In the genomic region with DNA sequence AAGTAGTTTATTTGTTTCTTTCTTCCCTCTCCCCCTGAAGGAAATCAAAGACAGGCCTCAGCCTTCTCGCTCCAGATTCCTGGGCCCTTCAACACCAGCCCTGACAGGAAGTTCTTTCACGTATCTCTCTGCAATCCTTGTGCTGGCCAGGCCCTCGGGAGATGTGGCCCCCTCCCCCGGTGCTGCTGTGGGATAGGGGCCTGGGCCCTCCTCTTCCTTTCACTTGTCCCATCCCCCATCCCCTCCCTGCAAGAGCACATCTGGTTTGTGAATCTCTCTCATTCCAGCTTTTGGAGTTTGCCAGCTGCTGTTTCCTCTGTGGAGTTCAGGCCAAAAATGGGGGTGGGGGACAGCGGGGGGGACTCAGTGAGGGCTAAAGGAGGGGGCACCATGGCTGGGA, we compare ENCODE assay signal across 11 cellular contexts. TPM values are rescaled to one million over a fixed set of nuclear protein-coding genes. Genes with fewer than 3 reads are reported as not detected.
DNase-seq lines count a peak whose midpoint lies in the region; ATAC-seq, FAIRE-seq and TF ChIP-seq lines count a peak whose summit lies in the region.
"Had no signal": no experiment of that assay in that cellular context is flagged by ENCODE, and none has a peak within 500 bp of the region (broad histone marks: within the 10 kb centered on the region; RNA-seq: fewer than 3 reads in every experiment).

No MANE protein-coding gene starts in this region.

- POLR2A ChIA-PET in HepG2 (lab: Yijun Ruan, JAX) = interaction anchor here (4.3 to 16.0 kb wide), 3 partner anchors 7 to 24 kb away, joined by 19 to 827 read pairs (median 157); partner anchors contain the start of genes LRP1, LRP1-AS and STAT6

- FAIRE-seq in HepG2 (lab: Jason Lieb, UNC) = no peak

- peaks cover 65% of the 10 kb centered on the region for H3K79me2 ChIP-seq in HepG2 (ENCODE audit: insufficient read depth, low read length)

- in situ Hi-C loops in HepG2 (cut with HindIII; ENCODE audit: extremely low pct_ligation_motif_present, low pct_unique_long_range_greater_than_20kb) = no loop called here

- TF ChIP-seq RAD21 in HepG2 (CRISPR knock-in tag; IDR thresholded peaks at IDR 0.05) = no peak

- DNase-seq in HFFc6 = no peak
- DNase-seq in dorsolateral prefrontal cortex = no peak
- DNase-seq in HepG2 (ENCODE audit: low spot score) = no peak
- DNase-seq in SKM-1 treated with dmso at 0.1 percent for 144 hours (lab: John Stamatoyannopoulos, UW; ENCODE audit: unreplicated experiment) = no peak
- no peak for DNase-seq in NCI-H345 treated with DMSO at 0.1 percent for 48 hours (lab: John Stamatoyannopoulos, UW; ENCODE audit: unreplicated experiment)

- peak overlapping the region; percentile 84 for H3K27ac Mint-ChIP-seq in HFFc6
- H3K27ac Mint-ChIP-seq: activated T-helper 2 cell treated with anti-CD3 and anti-CD28 coated beads, Interferon-gamma antibody, Interleukin-2, Interleukin-4, amounts not matched to agents 10 μg/mL and 5 μg/mL and 100 μg/mL, durations not matched to agents 14 hours and 24 hours and 36 hours had no signal

- H3K27me3 ChIP-seq in dorsolateral prefrontal cortex = no peaks in the 10 kb centered on the region
- H3K27me3 ChIP-seq in HepG2 (ENCODE audit: control insufficient read depth in 1 of 2, insufficient read depth in 2 of 2, low read length in 2 of 2) = no peaks in the 10 kb centered on the region
- no peaks in the 10 kb centered on the region for H3K27me3 ChIP-seq in stomach smooth muscle (ENCODE audit: control insufficient read depth in 1 of 2, insufficient read depth in 2 of 2, low read length in 2 of 2)

- H3K4me1 Mint-ChIP-seq in HFFc6 (ENCODE audit: low read depth) = peaks cover 98% of the 10 kb centered on the region

- no peak for TF ChIP-seq POLR2A in HepG2 (IDR thresholded peaks at IDR 0.05; ENCODE audit: insufficient read depth in 1 of 2, low read depth in 2 of 2, low read length in 2 of 2)

- 77% methylated on average over 5 of the region's 5 CpGs for WGBS in HepG2 (ENCODE audit: low lambda C conversion rate)

- BruUV-seq in HepG2 (replicated peaks; lab: Mats Ljungman, UMichigan) = no TSS peak

- H4K20me1 ChIP-seq in HepG2 (ENCODE audit: insufficient read depth, low read length) = peaks cover 31% of the 10 kb centered on the region

- H3K4me1 ChIP-seq in HepG2 (ENCODE audit: insufficient read depth, low read length) (peaks cover 100% of the 10 kb centered on the region), stomach smooth muscle (ENCODE audit: control insufficient read depth, insufficient read depth, low read length) (peaks cover 50% of the 10 kb centered on the region)

- CTCF ChIA-PET in HepG2 (lab: Yijun Ruan, JAX; ENCODE audit: low intra/inter-chr PET ratio, low total read pairs) = no interaction called here

- H3K9me3 ChIP-seq in HepG2 (ENCODE audit: low read length) (no peaks in the 10 kb centered on the region), stomach smooth muscle (ENCODE audit: control insufficient read depth in 2 of 2, low read length in 2 of 2) (no peaks in the 10 kb centered on the region)

- TF ChIP-seq CTCF in HFFc6 (IDR thresholded peaks at IDR 0.05) = no peak
- TF ChIP-seq CTCF in dorsolateral prefrontal cortex (IDR thresholded peaks at IDR 0.05 in 54 of 56, conservative IDR thresholded peaks at IDR 0.05 in 2 of 56; ENCODE audit: low read depth in 1 of 56, partially characterized antibody in 56 of 56) = no peak
- no peak for TF ChIP-seq CTCF in HepG2 (CRISPR knock-in tag; IDR thresholded peaks at IDR 0.05)

- H3K4me3 Mint-ChIP-seq in HFFc6 = peak overlapping the region; percentile 96

- ATAC-seq in HepG2 = no peak
- no peak for ATAC-seq in HG03342 (IDR thresholded peaks at IDR 0.05; ENCODE audit: unreplicated experiment)
- ATAC-seq in HG03175 (IDR thresholded peaks at IDR 0.05; ENCODE audit: unreplicated experiment) = no peak

- H3K27ac ChIP-seq in dorsolateral prefrontal cortex (peak overlapping the region in 56 of 59 donors; percentile 1 to 98 (median 84)), HepG2 (ENCODE audit: extremely low read length, insufficient read depth, low read length) (peak overlapping the region; percentile 42), stomach smooth muscle (ENCODE audit: low read length) (peak overlapping the region; percentile 53)
- H3K27ac ChIP-seq: epithelial cell of prostate had no signal

- H3K9ac ChIP-seq in HepG2 (ENCODE audit: insufficient read depth, low read depth, low read length) (no peak overlapping the region), stomach smooth muscle (ENCODE audit: low read length in 2 of 2) (peak overlapping the region; percentile 29 to 31)

- H3K4me2 ChIP-seq in HepG2 (ENCODE audit: low read depth, low read length) = 0 out of 2 replicates have a peak overlapping the region, but pooled peaks have one; percentile 0

- no peaks in the 10 kb centered on the region for H3K9me3 Mint-ChIP-seq in HFFc6
- H3K9me3 Mint-ChIP-seq: activated T-helper 2 cell treated with anti-CD3 and anti-CD28 coated beads, Interferon-gamma antibody, Interleukin-2, Interleukin-4, amounts not matched to agents 10 μg/mL and 5 μg/mL and 100 μg/mL, durations not matched to agents 14 hours and 24 hours and 36 hours had no signal

- H2AFZ ChIP-seq in HepG2 (ENCODE audit: low read length) = no peak overlapping the region

- peak overlapping the region in 25 of 59 donors; percentile 2 to 49 (median 27) for H3K4me3 ChIP-seq in dorsolateral prefrontal cortex
- no peak overlapping the region for H3K4me3 ChIP-seq in HepG2 (replicated peaks in 1 of 3; ENCODE audit: insufficient read depth in 1 of 3, low read depth in 2 of 3, low read length in 3 of 3)
- no peak overlapping the region for H3K4me3 ChIP-seq in stomach smooth muscle (ENCODE audit: low read length in 2 of 2)

- intact Hi-C loops in dorsolateral prefrontal cortex (cut with DNase I) = no loop called here
- intact Hi-C loops in HepG2 (cut with micrococcal nuclease; ENCODE audit: unreplicated experiment) = no loop called here

- H3K36me3 Mint-ChIP-seq in HFFc6 (ENCODE audit: low read depth) = peaks cover 28% of the 10 kb centered on the region

- TF ChIP-seq EP300 in HepG2 (IDR thresholded peaks at IDR 0.05; ENCODE audit: low read depth in 2 of 2, low read length in 2 of 2) = no peak
- no peak for TF ChIP-seq EP300 in HepG2 (CRISPR knock-in tag; IDR thresholded peaks at IDR 0.05; ENCODE audit: borderline replicate concordance)

- H3K36me3 ChIP-seq in HepG2 (replicated peaks in 1 of 2; ENCODE audit: control insufficient read depth in 1 of 2, insufficient read depth in 2 of 2, low read length in 2 of 2) (peaks cover 10 to 24% of the 10 kb centered on the region in 2 experiments; a peak in 4 of 5 replicates), stomach smooth muscle (ENCODE audit: control insufficient read depth in 2 of 2, insufficient read depth in 2 of 2, low read length in 2 of 2) (peaks cover 10 to 17% of the 10 kb centered on the region in 2 donors)

- H3K27me3 Mint-ChIP-seq in HFFc6 (ENCODE audit: insufficient read depth) = peaks cover 7% of the 10 kb centered on the region

RNA-seq across cellular contexts. Expression of gene LRP1, which starts 7.2 kb away (rescaled TPM):
- total RNA-seq in HFFc6 (2021; fragmentation: NEBNext Ultra II Directional; extraction: Animal tissue kit (Norgen Biotek cat#: 25700)) = 100 to 1,000 TPM; 187 to 332 (median 201) TPM
- total RNA-seq in dorsolateral prefrontal cortex = 100 to 1,000 TPM; 152 to 428 (median 234) TPM
- total RNA-seq in HepG2 (2016; rRNA removed; fragmentation: Illumina TruSeq; extraction: Trizol) = 14.7 and 16.5 TPM in 2 replicates
- 7.0 and 7.1 TPM in 2 replicates for total RNA-seq in HepG2 (2016; cell fraction: cytosol; rRNA removed; fragmentation: Illumina TruSeq; extraction: Trizol; ENCODE audit: low read depth)
- 12.6 and 13.0 TPM in 2 replicates for total RNA-seq in HepG2 (2016; cell fraction: insoluble cytoplasmic fraction; rRNA removed; fragmentation: Illumina TruSeq; extraction: Trizol)
- total RNA-seq in HepG2 (2016; cell fraction: membrane; rRNA removed; fragmentation: Illumina TruSeq; extraction: Trizol) = 9.7 and 10.2 TPM in 2 replicates
- total RNA-seq in HepG2 (2016; cell fraction: nucleus; rRNA removed; fragmentation: Illumina TruSeq; extraction: Trizol) = 47.7 and 58.7 TPM in 2 replicates
- polyA plus RNA-seq in HepG2 (2011; rRNA removed) = 30.8 and 33.6 TPM in 2 replicates
- 30.4 and 39.0 TPM in 2 replicates for polyA plus RNA-seq in HepG2 (2011; cell fraction: cytosol; rRNA removed)
- polyA plus RNA-seq in HepG2 (2011; cell fraction: nucleus; rRNA removed) = 188 and 243 TPM in 2 replicates
- polyA plus RNA-seq in HepG2 (2012) = 92.4 and 98.3 TPM in 2 replicates
- 2.5 TPM in 2 replicates for polyA plus RNA-seq in HepG2 (2016; cell fraction: cytosol; fragmentation: Illumina TruSeq; extraction: Trizol; ENCODE audit: low read depth)
- polyA plus RNA-seq in HepG2 (2016; cell fraction: insoluble cytoplasmic fraction; fragmentation: Illumina TruSeq; extraction: Trizol; ENCODE audit: low read depth) = 11.6 and 18.1 TPM in 2 replicates
- polyA plus RNA-seq in HepG2 (2016; cell fraction: membrane; fragmentation: Illumina TruSeq; extraction: Trizol; ENCODE audit: low read depth) = 4.9 TPM in 2 replicates
- 95.2 and 99.3 TPM in 2 replicates for polyA plus RNA-seq in HepG2 (2016; cell fraction: nucleus; fragmentation: Illumina TruSeq; extraction: Trizol; ENCODE audit: insufficient read depth, low read depth)
- 6.6 and 218 TPM in 2 replicates for polyA minus RNA-seq in HepG2 (2011; rRNA and poly(A)+ RNA removed; ENCODE audit: low replicate concordance)
- polyA minus RNA-seq in HepG2 (2011; cell fraction: cytosol; rRNA and poly(A)+ RNA removed) = 92.2 and 104 TPM in 2 replicates
- 85.0 and 102 TPM in 2 replicates for polyA minus RNA-seq in HepG2 (2011; cell fraction: nucleus; rRNA and poly(A)+ RNA removed)

RNA-seq across cellular contexts. Expression of gene LRP1-AS, which starts 11.9 kb away (rescaled TPM):
- total RNA-seq in HFFc6 (2021; fragmentation: NEBNext Ultra II Directional; extraction: Animal tissue kit (Norgen Biotek cat#: 25700)) = not detected
- total RNA-seq in dorsolateral prefrontal cortex (under 1 TPM in 2 of 120 experiments, not detected in 118; 0.76 to 0.81 TPM), HepG2 (2016; rRNA removed; fragmentation: Illumina TruSeq; extraction: Trizol) (not detected in 2 replicates)
- total RNA-seq in HepG2 (2016; cell fraction: cytosol; rRNA removed; fragmentation: Illumina TruSeq; extraction: Trizol; ENCODE audit: low read depth) = not detected in 2 replicates
- total RNA-seq in HepG2 (2016; cell fraction: insoluble cytoplasmic fraction; rRNA removed; fragmentation: Illumina TruSeq; extraction: Trizol) = not detected in 2 replicates
- not detected in 2 replicates for total RNA-seq in HepG2 (2016; cell fraction: membrane; rRNA removed; fragmentation: Illumina TruSeq; extraction: Trizol)
- total RNA-seq in HepG2 (2016; cell fraction: nucleus; rRNA removed; fragmentation: Illumina TruSeq; extraction: Trizol) = not detected in 2 replicates
- 0.20 TPM in 1 of 2 replicates, not detected in the other for polyA plus RNA-seq in HepG2 (2011; rRNA removed)
- not detected in 2 replicates for polyA plus RNA-seq in HepG2 (2011; cell fraction: cytosol; rRNA removed)
- polyA plus RNA-seq in HepG2 (2011; cell fraction: nucleus; rRNA removed) = not detected in 2 replicates
- polyA plus RNA-seq in HepG2 (2012) = not detected in 2 replicates
- not detected in 2 replicates for polyA plus RNA-seq in HepG2 (2016; cell fraction: cytosol; fragmentation: Illumina TruSeq; extraction: Trizol; ENCODE audit: low read depth)
- polyA plus RNA-seq in HepG2 (2016; cell fraction: insoluble cytoplasmic fraction; fragmentation: Illumina TruSeq; extraction: Trizol; ENCODE audit: low read depth) = not detected in 2 replicates
- not detected in 2 replicates for polyA plus RNA-seq in HepG2 (2016; cell fraction: membrane; fragmentation: Illumina TruSeq; extraction: Trizol; ENCODE audit: low read depth)
- not detected in 2 replicates for polyA plus RNA-seq in HepG2 (2016; cell fraction: nucleus; fragmentation: Illumina TruSeq; extraction: Trizol; ENCODE audit: insufficient read depth, low read depth)
- not detected in 2 replicates for polyA minus RNA-seq in HepG2 (2011; rRNA and poly(A)+ RNA removed; ENCODE audit: low replicate concordance)
- polyA minus RNA-seq in HepG2 (2011; cell fraction: cytosol; rRNA and poly(A)+ RNA removed) = not detected in 2 replicates
- not detected in 2 replicates for polyA minus RNA-seq in HepG2 (2011; cell fraction: nucleus; rRNA and poly(A)+ RNA removed)
- total RNA-seq: activated T-helper 2 cell treated with anti-CD3 and anti-CD28 coated beads, Interferon-gamma antibody, Interleukin-2, Interleukin-4, amounts not matched to agents 10 μg/mL and 5 μg/mL and 100 μg/mL, durations not matched to agents 14 hours and 24 hours and 36 hours; T-helper 1 cell treated with Interleukin-12 subunit alpha and Interleukin-12 subunit beta and Interleukin-4 antibody, amounts not matched to agents 30 ng/mL and 1 ng/mL, for 36 hours had no signal

RNA-seq across cellular contexts. Expression of gene STAT6, which starts 24.3 kb away (rescaled TPM):
- 100 to 1,000 TPM in 1 of 6 experiments, 10 to 100 TPM in 5; 83.7 to 102 (median 93.5) TPM for total RNA-seq in HFFc6 (2021; fragmentation: NEBNext Ultra II Directional; extraction: Animal tissue kit (Norgen Biotek cat#: 25700))
- total RNA-seq in dorsolateral prefrontal cortex = 10 to 100 TPM; 30.1 to 85.6 (median 49.8) TPM
- total RNA-seq in HepG2 (2016; rRNA removed; fragmentation: Illumina TruSeq; extraction: Trizol) = 19.4 and 28.0 TPM in 2 replicates
- 6.8 and 8.2 TPM in 2 replicates for total RNA-seq in HepG2 (2016; cell fraction: cytosol; rRNA removed; fragmentation: Illumina TruSeq; extraction: Trizol; ENCODE audit: low read depth)
- 16.5 and 28.8 TPM in 2 replicates for total RNA-seq in HepG2 (2016; cell fraction: insoluble cytoplasmic fraction; rRNA removed; fragmentation: Illumina TruSeq; extraction: Trizol)
- 12.1 and 12.8 TPM in 2 replicates for total RNA-seq in HepG2 (2016; cell fraction: membrane; rRNA removed; fragmentation: Illumina TruSeq; extraction: Trizol)
- 25.5 and 33.3 TPM in 2 replicates for total RNA-seq in HepG2 (2016; cell fraction: nucleus; rRNA removed; fragmentation: Illumina TruSeq; extraction: Trizol)
- polyA plus RNA-seq in HepG2 (2011; rRNA removed) = 62.2 and 68.7 TPM in 2 replicates
- 28.2 and 38.4 TPM in 2 replicates for polyA plus RNA-seq in HepG2 (2011; cell fraction: cytosol; rRNA removed)
- polyA plus RNA-seq in HepG2 (2011; cell fraction: nucleus; rRNA removed) = 203 and 258 TPM in 2 replicates
- polyA plus RNA-seq in HepG2 (2012) = 33.9 and 37.3 TPM in 2 replicates
- polyA plus RNA-seq in HepG2 (2016; cell fraction: cytosol; fragmentation: Illumina TruSeq; extraction: Trizol; ENCODE audit: low read depth) = 3.4 and 3.9 TPM in 2 replicates
- 16.5 and 19.0 TPM in 2 replicates for polyA plus RNA-seq in HepG2 (2016; cell fraction: insoluble cytoplasmic fraction; fragmentation: Illumina TruSeq; extraction: Trizol; ENCODE audit: low read depth)
- polyA plus RNA-seq in HepG2 (2016; cell fraction: membrane; fragmentation: Illumina TruSeq; extraction: Trizol; ENCODE audit: low read depth) = 8.0 and 8.1 TPM in 2 replicates
- 87.2 and 88.4 TPM in 2 replicates for polyA plus RNA-seq in HepG2 (2016; cell fraction: nucleus; fragmentation: Illumina TruSeq; extraction: Trizol; ENCODE audit: insufficient read depth, low read depth)
- 65.8 and 169 TPM in 2 replicates for polyA minus RNA-seq in HepG2 (2011; rRNA and poly(A)+ RNA removed; ENCODE audit: low replicate concordance)
- 16.4 and 22.5 TPM in 2 replicates for polyA minus RNA-seq in HepG2 (2011; cell fraction: cytosol; rRNA and poly(A)+ RNA removed)
- polyA minus RNA-seq in HepG2 (2011; cell fraction: nucleus; rRNA and poly(A)+ RNA removed) = 34.6 and 43.3 TPM in 2 replicates

RNA-seq across cellular contexts. Expression of gene NAB2, which starts 46.6 kb away (rescaled TPM):
- total RNA-seq in HFFc6 (2021; fragmentation: NEBNext Ultra II Directional; extraction: Animal tissue kit (Norgen Biotek cat#: 25700)) = 10 to 100 TPM; 37.9 to 48.1 (median 44.8) TPM
- 10 to 100 TPM; 15.3 to 64.0 (median 32.6) TPM for total RNA-seq in dorsolateral prefrontal cortex
- 11.0 and 11.7 TPM in 2 replicates for total RNA-seq in HepG2 (2016; rRNA removed; fragmentation: Illumina TruSeq; extraction: Trizol)
- total RNA-seq in HepG2 (2016; cell fraction: cytosol; rRNA removed; fragmentation: Illumina TruSeq; extraction: Trizol; ENCODE audit: low read depth) = 3.0 and 3.6 TPM in 2 replicates
- total RNA-seq in HepG2 (2016; cell fraction: insoluble cytoplasmic fraction; rRNA removed; fragmentation: Illumina TruSeq; extraction: Trizol) = 11.0 and 11.7 TPM in 2 replicates
- total RNA-seq in HepG2 (2016; cell fraction: membrane; rRNA removed; fragmentation: Illumina TruSeq; extraction: Trizol) = 6.6 and 6.9 TPM in 2 replicates
- 5.9 and 6.3 TPM in 2 replicates for total RNA-seq in HepG2 (2016; cell fraction: nucleus; rRNA removed; fragmentation: Illumina TruSeq; extraction: Trizol)
- polyA plus RNA-seq in HepG2 (2011; rRNA removed) = 12.9 and 17.5 TPM in 2 replicates
- polyA plus RNA-seq in HepG2 (2011; cell fraction: cytosol; rRNA removed) = 11.8 and 13.8 TPM in 2 replicates
- 15.3 and 15.9 TPM in 2 replicates for polyA plus RNA-seq in HepG2 (2011; cell fraction: nucleus; rRNA removed)
- polyA plus RNA-seq in HepG2 (2012) = 8.1 and 11.0 TPM in 2 replicates
- polyA plus RNA-seq in HepG2 (2016; cell fraction: cytosol; fragmentation: Illumina TruSeq; extraction: Trizol; ENCODE audit: low read depth) = 1.9 and 2.1 TPM in 2 replicates
- 11.1 and 11.2 TPM in 2 replicates for polyA plus RNA-seq in HepG2 (2016; cell fraction: insoluble cytoplasmic fraction; fragmentation: Illumina TruSeq; extraction: Trizol; ENCODE audit: low read depth)
- polyA plus RNA-seq in HepG2 (2016; cell fraction: membrane; fragmentation: Illumina TruSeq; extraction: Trizol; ENCODE audit: low read depth) = 4.3 and 4.7 TPM in 2 replicates
- polyA plus RNA-seq in HepG2 (2016; cell fraction: nucleus; fragmentation: Illumina TruSeq; extraction: Trizol; ENCODE audit: insufficient read depth, low read depth) = 14.2 and 14.8 TPM in 2 replicates
- 19.1 and 23.7 TPM in 2 replicates for polyA minus RNA-seq in HepG2 (2011; rRNA and poly(A)+ RNA removed; ENCODE audit: low replicate concordance)
- 9.8 and 9.9 TPM in 2 replicates for polyA minus RNA-seq in HepG2 (2011; cell fraction: cytosol; rRNA and poly(A)+ RNA removed)
- 5.2 and 7.7 TPM in 2 replicates for polyA minus RNA-seq in HepG2 (2011; cell fraction: nucleus; rRNA and poly(A)+ RNA removed)

RNA-seq across cellular contexts. Expression of gene NEMP1, which starts 56.9 kb away (rescaled TPM):
- total RNA-seq in HFFc6 (2021; fragmentation: NEBNext Ultra II Directional; extraction: Animal tissue kit (Norgen Biotek cat#: 25700)) = 10 to 100 TPM; 13.0 to 22.1 (median 20.7) TPM
- total RNA-seq in dorsolateral prefrontal cortex (10 to 100 TPM in 52 of 120 experiments, 1 to 10 TPM in 68; 5.4 to 18.4 (median 9.6) TPM), HepG2 (2016; rRNA removed; fragmentation: Illumina TruSeq; extraction: Trizol) (8.3 and 12.9 TPM in 2 replicates)
- total RNA-seq in HepG2 (2016; cell fraction: cytosol; rRNA removed; fragmentation: Illumina TruSeq; extraction: Trizol; ENCODE audit: low read depth) = 1.1 and 1.5 TPM in 2 replicates
- total RNA-seq in HepG2 (2016; cell fraction: insoluble cytoplasmic fraction; rRNA removed; fragmentation: Illumina TruSeq; extraction: Trizol) = 8.4 and 12.6 TPM in 2 replicates
- 3.9 and 4.4 TPM in 2 replicates for total RNA-seq in HepG2 (2016; cell fraction: membrane; rRNA removed; fragmentation: Illumina TruSeq; extraction: Trizol)
- total RNA-seq in HepG2 (2016; cell fraction: nucleus; rRNA removed; fragmentation: Illumina TruSeq; extraction: Trizol) = 18.4 and 20.1 TPM in 2 replicates
- 7.4 and 11.4 TPM in 2 replicates for polyA plus RNA-seq in HepG2 (2011; rRNA removed)
- polyA plus RNA-seq in HepG2 (2011; cell fraction: cytosol; rRNA removed) = 4.1 and 4.8 TPM in 2 replicates
- 14.3 and 15.1 TPM in 2 replicates for polyA plus RNA-seq in HepG2 (2011; cell fraction: nucleus; rRNA removed)
- polyA plus RNA-seq in HepG2 (2012) = 4.5 and 6.4 TPM in 2 replicates
- 0.51 and 0.62 TPM in 2 replicates for polyA plus RNA-seq in HepG2 (2016; cell fraction: cytosol; fragmentation: Illumina TruSeq; extraction: Trizol; ENCODE audit: low read depth)
- polyA plus RNA-seq in HepG2 (2016; cell fraction: insoluble cytoplasmic fraction; fragmentation: Illumina TruSeq; extraction: Trizol; ENCODE audit: low read depth) = 5.7 and 6.0 TPM in 2 replicates
- polyA plus RNA-seq in HepG2 (2016; cell fraction: membrane; fragmentation: Illumina TruSeq; extraction: Trizol; ENCODE audit: low read depth) = 1.6 and 1.9 TPM in 2 replicates
- polyA plus RNA-seq in HepG2 (2016; cell fraction: nucleus; fragmentation: Illumina TruSeq; extraction: Trizol; ENCODE audit: insufficient read depth, low read depth) = 24.7 and 25.8 TPM in 2 replicates
- 11.6 and 44.1 TPM in 2 replicates for polyA minus RNA-seq in HepG2 (2011; rRNA and poly(A)+ RNA removed; ENCODE audit: low replicate concordance)
- polyA minus RNA-seq in HepG2 (2011; cell fraction: cytosol; rRNA and poly(A)+ RNA removed) = 3.4 and 5.6 TPM in 2 replicates
- polyA minus RNA-seq in HepG2 (2011; cell fraction: nucleus; rRNA and poly(A)+ RNA removed) = 11.1 and 11.2 TPM in 2 replicates
